Comparison of ENCODE assay signal across 24 cellular contexts in the genomic region with DNA sequence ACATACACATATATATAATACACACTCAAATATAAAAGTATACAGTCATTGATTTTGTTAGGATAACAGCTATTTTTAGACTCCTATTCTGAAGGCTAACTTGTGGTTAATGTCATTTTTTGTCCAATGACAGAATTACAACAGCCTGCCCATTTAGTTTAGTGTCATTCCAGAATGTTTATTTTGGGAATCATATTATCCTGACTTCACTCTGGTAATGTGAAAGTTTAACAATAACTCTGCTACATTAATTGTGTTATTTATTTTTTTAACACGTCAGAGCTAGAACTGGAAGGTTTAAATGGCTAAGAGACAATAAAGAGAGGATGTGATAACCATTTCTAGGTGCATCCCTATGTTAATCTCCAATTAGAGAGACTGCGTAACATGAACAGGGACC.
"Had no signal": no experiment of that assay in that cellular context is flagged by ENCODE, and none has a peak within 500 bp of the region (broad histone marks: within the 10 kb centered on the region; RNA-seq: fewer than 3 reads in every experiment).

No MANE protein-coding gene starts in this region.

- H3K9ac ChIP-seq: SK-N-SH had no signal

- H3K4me1 Mint-ChIP-seq: activated CD4-positive, alpha-beta memory T cell treated with anti-CD3 and anti-CD28 coated beads, Interleukin-2, amount 10 ng/mL, durations not matched to agents 7 days and 5 days; activated CD8-positive, alpha-beta memory T cell treated with anti-CD3 and anti-CD28 coated beads, Interleukin-2, amount 10 ng/mL, durations not matched to agents 7 days and 5 days; activated naive CD8-positive, alpha-beta T cell treated with anti-CD3 and anti-CD28 coated beads, Interleukin-2, amount 10 ng/mL, durations not matched to agents 7 days and 5 days; memory B cell; naive thymus-derived CD4-positive, alpha-beta T cell; T-cell; WTC11 had no signal

- H3K27ac Mint-ChIP-seq: activated CD4-positive, alpha-beta memory T cell treated with anti-CD3 and anti-CD28 coated beads, Interleukin-2, amount 10 ng/mL, durations not matched to agents 7 days and 5 days; activated CD8-positive, alpha-beta memory T cell treated with anti-CD3 and anti-CD28 coated beads, Interleukin-2, amount 10 ng/mL, durations not matched to agents 7 days and 5 days; activated naive CD8-positive, alpha-beta T cell treated with anti-CD3 and anti-CD28 coated beads, Interleukin-2, amount 10 ng/mL, durations not matched to agents 7 days and 5 days; memory B cell; naive thymus-derived CD4-positive, alpha-beta T cell; stimulated activated naive CD8-positive, alpha-beta T cell treated with anti-CD3 and anti-CD28 coated beads, Interleukin-15, Interleukin-2, amounts not matched to agents 100 ng/mL and 50 ng/mL, for 24 hours; T-cell; type B pancreatic cell; WTC11 had no signal

- H3K27me3 Mint-ChIP-seq: activated CD4-positive, alpha-beta memory T cell treated with anti-CD3 and anti-CD28 coated beads, Interleukin-2, amount 10 ng/mL, durations not matched to agents 7 days and 5 days; activated CD8-positive, alpha-beta memory T cell treated with anti-CD3 and anti-CD28 coated beads, Interleukin-2, amount 10 ng/mL, durations not matched to agents 7 days and 5 days; activated naive CD8-positive, alpha-beta T cell treated with anti-CD3 and anti-CD28 coated beads, Interleukin-2, amount 10 ng/mL, durations not matched to agents 7 days and 5 days; memory B cell; naive thymus-derived CD4-positive, alpha-beta T cell; stimulated activated naive CD8-positive, alpha-beta T cell treated with anti-CD3 and anti-CD28 coated beads, Interleukin-15, Interleukin-2, amounts not matched to agents 100 ng/mL and 50 ng/mL, for 24 hours; T-cell; type B pancreatic cell had no signal

- H3K4me3 Mint-ChIP-seq: activated CD4-positive, alpha-beta memory T cell treated with anti-CD3 and anti-CD28 coated beads, Interleukin-2, amount 10 ng/mL, durations not matched to agents 7 days and 5 days; activated CD8-positive, alpha-beta memory T cell treated with anti-CD3 and anti-CD28 coated beads, Interleukin-2, amount 10 ng/mL, durations not matched to agents 7 days and 5 days; activated naive CD8-positive, alpha-beta T cell treated with anti-CD3 and anti-CD28 coated beads, Interleukin-2, amount 10 ng/mL, durations not matched to agents 7 days and 5 days; memory B cell; naive thymus-derived CD4-positive, alpha-beta T cell; stimulated activated naive CD8-positive, alpha-beta T cell treated with anti-CD3 and anti-CD28 coated beads, Interleukin-15, Interleukin-2, amounts not matched to agents 100 ng/mL and 50 ng/mL, for 24 hours; T-cell; type B pancreatic cell; WTC11 had no signal

- H3K9me3 Mint-ChIP-seq: activated naive CD8-positive, alpha-beta T cell treated with anti-CD3 and anti-CD28 coated beads, Interleukin-2, amount 10 ng/mL, durations not matched to agents 7 days and 5 days; stimulated activated naive CD8-positive, alpha-beta T cell treated with anti-CD3 and anti-CD28 coated beads, Interleukin-15, Interleukin-2, amounts not matched to agents 100 ng/mL and 50 ng/mL, for 24 hours; T-cell; type B pancreatic cell; WTC11 had no signal

- H3K4me2 ChIP-seq: SK-N-SH had no signal

- H3K27me3 ChIP-seq: body of pancreas, colonic mucosa, pancreas, suprapubic skin had no signal

- ATAC-seq: activated CD8-positive, alpha-beta memory T cell treated with anti-CD3 and anti-CD28 coated beads, Interleukin-2, amount 10 ng/mL, durations not matched to agents 7 days and 5 days; body of pancreas; esophagus mucosa; mucosa of descending colon; naive thymus-derived CD4-positive, alpha-beta T cell; pancreas; T-cell; WTC11 had no signal

- H3K36me3 Mint-ChIP-seq: activated CD8-positive, alpha-beta memory T cell treated with anti-CD3 and anti-CD28 coated beads, Interleukin-2, amount 10 ng/mL, durations not matched to agents 7 days and 5 days; activated naive CD8-positive, alpha-beta T cell treated with anti-CD3 and anti-CD28 coated beads, Interleukin-2, amount 10 ng/mL, durations not matched to agents 7 days and 5 days; memory B cell; naive thymus-derived CD4-positive, alpha-beta T cell; T-cell; WTC11 had no signal

- H3K4me1 ChIP-seq: body of pancreas, colonic mucosa, pancreas, suprapubic skin had no signal

- H3K9me3 ChIP-seq: body of pancreas, colonic mucosa, mucosa of descending colon, pancreas, SK-N-SH, suprapubic skin had no signal

- H3K27ac ChIP-seq: body of pancreas, colonic mucosa, pancreas, suprapubic skin had no signal

- DNase-seq: activated CD4-positive, alpha-beta memory T cell treated with anti-CD3 and anti-CD28 coated beads, Interleukin-2, amount 10 ng/mL, durations not matched to agents 7 days and 5 days; activated CD4-positive, alpha-beta T cell treated with anti-CD3 and anti-CD28 coated beads for 4 hours; activated CD8-positive, alpha-beta memory T cell treated with anti-CD3 and anti-CD28 coated beads, Interleukin-2, amount 10 ng/mL, durations not matched to agents 7 days and 5 days; activated naive CD4-positive, alpha-beta T cell; activated naive CD8-positive, alpha-beta T cell treated with anti-CD3 and anti-CD28 coated beads, Interleukin-2, amount 10 ng/mL, durations not matched to agents 7 days and 5 days; amygdala; body of pancreas; central memory CD4-positive, alpha-beta T cell; colonic mucosa; foreskin fibroblast; hypothalamus; mucosa of descending colon; naive thymus-derived CD4-positive, alpha-beta T cell; pancreas; SHP77; SK-N-SH; stimulated activated CD4-positive, alpha-beta T cell treated with anti-CD3 and anti-CD28 coated beads, Interleukin-2, amount 100 ng/mL, for 24 hours; T-cell had no signal

- H3K4me3 ChIP-seq: body of pancreas, colonic mucosa, mucosa of descending colon, pancreas, suprapubic skin had no signal

- H3K36me3 ChIP-seq: colonic mucosa, pancreas, suprapubic skin had no signal
